In the genomic region with DNA sequence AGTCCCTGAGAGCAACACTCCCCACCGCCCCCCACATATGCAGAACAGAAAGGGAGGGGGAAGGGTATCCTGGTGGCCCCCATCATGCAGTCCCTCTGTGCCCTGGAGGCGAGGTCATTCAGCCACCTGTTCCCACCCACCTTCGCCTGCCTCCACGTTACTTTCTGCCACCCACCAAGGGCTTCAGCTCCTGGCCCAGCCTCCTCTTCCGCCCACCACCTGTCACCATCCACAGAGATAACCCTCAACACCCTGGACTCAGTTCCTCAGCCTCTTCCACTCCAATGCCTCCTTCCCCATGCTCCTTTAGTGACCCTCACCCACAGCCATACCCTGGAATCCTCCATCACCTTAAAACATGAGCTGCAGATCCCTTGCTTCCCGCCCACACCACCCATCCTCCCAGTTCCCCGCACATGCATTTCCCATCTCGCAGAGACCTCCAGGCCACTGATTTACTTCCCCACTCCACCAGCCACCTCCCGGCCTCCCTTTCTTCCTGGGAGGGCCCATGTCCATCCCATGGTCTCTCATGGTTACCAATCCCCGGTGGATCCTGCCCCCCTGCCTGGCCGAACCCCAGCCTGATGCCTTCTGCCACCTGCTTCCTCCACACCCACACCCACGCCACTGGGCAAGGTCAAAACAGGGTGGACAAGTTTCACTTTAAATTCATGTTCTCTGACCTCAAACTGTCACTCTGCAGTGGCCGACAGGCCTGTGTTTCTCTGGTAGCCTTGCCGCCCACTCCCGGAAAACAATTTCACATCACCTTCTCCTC, we compare ENCODE assay signal across 2 cellular contexts.
A peak's percentile ranks its signal among the peaks of the same experiment; 100 is the strongest.
TF ChIP-seq lines count a peak whose summit lies in the region.

No MANE protein-coding gene starts in this region.

TF ChIP-seq in IMR-90, 13 proteins besides CTCF, POLR2A, EP300 and RAD21:
- TF ChIP-seq, protein P1, sequence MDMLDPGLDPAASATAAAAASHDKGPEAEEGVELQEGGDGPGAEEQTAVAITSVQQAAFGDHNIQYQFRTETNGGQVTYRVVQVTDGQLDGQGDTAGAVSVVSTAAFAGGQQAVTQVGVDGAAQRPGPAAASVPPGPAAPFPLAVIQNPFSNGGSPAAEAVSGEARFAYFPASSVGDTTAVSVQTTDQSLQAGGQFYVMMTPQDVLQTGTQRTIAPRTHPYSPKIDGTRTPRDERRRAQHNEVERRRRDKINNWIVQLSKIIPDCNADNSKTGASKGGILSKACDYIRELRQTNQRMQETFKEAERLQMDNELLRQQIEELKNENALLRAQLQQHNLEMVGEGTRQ (IDR thresholded peaks at IDR 0.05; ENCODE audit: low read depth, low read length): no peak
- TF ChIP-seq MXI1 (IDR thresholded peaks at IDR 0.05; ENCODE audit: borderline replicate concordance, low read depth, low read length): no peak

TF ChIP-seq in GM12878, 131 proteins besides CTCF, POLR2A, EP300 and RAD21:
- TF ChIP-seq NFIC (IDR thresholded peaks at IDR 0.05; ENCODE audit: low read depth, low read length) (no peak), NR2F1 (conservative IDR thresholded peaks at IDR 0.05) (0 out of 2 replicates have a peak, but pooled peaks have one; percentile 14), SP1 (IDR thresholded peaks at IDR 0.05; ENCODE audit: low read depth, low read length) (no peak)
